ENCODE assay signal across 11 cellular contexts in the genomic region with DNA sequence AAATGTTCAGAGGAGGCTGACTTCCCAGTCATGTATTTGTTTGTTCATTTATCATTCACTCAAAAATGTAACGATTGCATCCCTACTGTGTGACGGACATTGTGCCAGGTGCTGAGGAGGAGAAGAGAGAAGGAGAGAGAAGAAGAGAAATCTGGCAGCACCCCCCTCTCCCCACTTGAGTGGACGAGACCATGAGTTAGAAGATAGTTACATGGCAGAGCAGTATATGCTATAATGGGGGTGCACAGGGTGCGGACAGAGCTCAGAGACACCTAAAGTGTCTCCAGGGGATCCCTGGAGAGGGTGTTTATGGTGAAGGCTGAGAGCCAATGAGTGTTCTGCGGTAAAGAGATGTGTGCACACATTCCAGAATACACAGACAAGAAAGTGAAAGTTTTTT. TPM values are rescaled to one million over a fixed set of nuclear protein-coding genes. Genes with fewer than 3 reads are reported as not detected.
"Had no signal": no experiment of that assay in that cellular context is flagged by ENCODE, and none has a peak within 500 bp of the region (broad histone marks: within the 10 kb centered on the region; RNA-seq: fewer than 3 reads in every experiment).

No MANE protein-coding gene starts in this region.

- H3K9me3 ChIP-seq: HAP-1 had no signal

- H3K36me3 ChIP-seq: HAP-1 had no signal

- H3K4me3 ChIP-seq: GM23248, GM23338, HAP-1 had no signal

- DNase-seq: GM23248, GOT3, H7, H9, HCEC 1CT, HFFc6 had no signal

- H3K9ac ChIP-seq: GM23248 had no signal

- ATAC-seq: GM23338, HCT116 had no signal

- H3K27ac ChIP-seq: GM23248 had no signal

- FAIRE-seq: H1, H54 had no signal

- H2AFZ ChIP-seq: GM23248, GM23338 had no signal

- H3K4me1 ChIP-seq: HAP-1 had no signal

- H3K4me2 ChIP-seq: GM23338 had no signal

RNA-seq across cellular contexts. Expression of a gene that starts 6.6 kb away (rescaled TPM):
- total RNA-seq: GM23248, HFFc6 had no signal
- polyA plus RNA-seq: GM23248 had no signal
